Comparison of ENCODE assay signal across 32 cellular contexts in the genomic region with DNA sequence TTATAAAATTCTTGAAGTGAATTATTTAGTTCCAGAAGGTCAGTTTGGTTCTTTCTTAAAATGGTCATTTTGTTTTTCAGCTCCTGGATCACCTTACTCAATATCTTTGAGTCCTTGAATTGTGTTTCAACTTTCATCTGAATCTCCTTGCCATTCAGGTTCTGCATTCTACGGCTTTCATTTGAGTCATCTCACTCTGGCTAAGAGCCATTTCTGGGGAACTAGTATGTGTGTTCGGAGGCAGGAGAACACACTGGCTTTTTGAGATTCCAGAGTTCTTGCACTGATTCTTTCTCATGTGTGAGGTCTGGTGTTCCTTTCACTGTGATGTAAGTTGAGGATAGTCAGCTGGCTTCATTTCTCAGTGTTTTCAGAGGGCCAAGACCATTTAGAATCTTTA.
"Had no signal": no experiment of that assay in that cellular context is flagged by ENCODE, and none has a peak within 500 bp of the region (broad histone marks: within the 10 kb centered on the region; RNA-seq: fewer than 3 reads in every experiment).

No MANE protein-coding gene starts in this region.

- H3K4me1 Mint-ChIP-seq: activated CD4-positive, alpha-beta T cell treated with anti-CD3 and anti-CD28 coated beads, Interleukin-2, amount 10 ng/mL, durations not matched to agents 7 days and 5 days; activated naive CD8-positive, alpha-beta T cell treated with anti-CD3 and anti-CD28 coated beads for 36 hours; activated T-helper 17 cell treated with anti-CD3 and anti-CD28 coated beads, Interleukin-2, amount 50 U/mL, for 72 hours; brain; T-cell had no signal

- H3K36me3 ChIP-seq: adrenal gland, ascending aorta, MG63 had no signal

- H3K4me3 ChIP-seq: adrenal gland, ascending aorta, MG63, SK-N-MC had no signal

- H3K27me3 Mint-ChIP-seq: activated CD4-positive, alpha-beta memory T cell treated with anti-CD3 and anti-CD28 coated beads for 36 hours; activated CD4-positive, alpha-beta T cell treated with anti-CD3 and anti-CD28 coated beads, Interleukin-2, amount 10 ng/mL, durations not matched to agents 7 days and 5 days; activated naive CD8-positive, alpha-beta T cell treated with anti-CD3 and anti-CD28 coated beads for 36 hours; activated T-helper 17 cell treated with anti-CD3 and anti-CD28 coated beads, Interleukin-2, amount 50 U/mL, for 72 hours; T-cell had no signal

- H3K4me1 ChIP-seq: adrenal gland, ascending aorta had no signal

- H3K9me3 ChIP-seq: adrenal gland, MG63 had no signal

- H3K4me3 Mint-ChIP-seq: activated CD4-positive, alpha-beta memory T cell treated with anti-CD3 and anti-CD28 coated beads for 36 hours; activated CD4-positive, alpha-beta T cell treated with anti-CD3 and anti-CD28 coated beads, Interleukin-2, amount 10 ng/mL, durations not matched to agents 7 days and 5 days; activated naive CD4-positive, alpha-beta T cell treated with anti-CD3 and anti-CD28 coated beads for 36 hours; activated naive CD8-positive, alpha-beta T cell treated with anti-CD3 and anti-CD28 coated beads for 36 hours; activated T-helper 17 cell treated with anti-CD3 and anti-CD28 coated beads, Interleukin-2, amount 50 U/mL, for 72 hours; brain; T-cell had no signal

- H3K27me3 ChIP-seq: adrenal gland, ascending aorta, MG63 had no signal

- ATAC-seq: activated T-helper 17 cell treated with anti-CD3 and anti-CD28 coated beads, Interleukin-2, amount 50 U/mL, for 72 hours; Panc1; Right ventricle myocardium inferior; T-cell had no signal

- DNase-seq: activated CD4-positive, alpha-beta memory T cell treated with anti-CD3 and anti-CD28 coated beads for 36 hours; activated CD4-positive, alpha-beta T cell treated with anti-CD3 and anti-CD28 coated beads, Interleukin-2, amount 10 ng/mL, durations not matched to agents 7 days and 5 days; activated CD4-positive, CD25-positive, alpha-beta regulatory T cell; activated CD8-positive, alpha-beta memory T cell treated with anti-CD3 and anti-CD28 coated beads for 24 hours; activated gamma-delta T cell; activated naive CD4-positive, alpha-beta T cell treated with anti-CD3 and anti-CD28 coated beads for 36 hours; activated naive CD8-positive, alpha-beta T cell treated with anti-CD3 and anti-CD28 coated beads for 36 hours; activated T-cell treated with anti-CD3 and anti-CD28 coated beads, Interleukin-2, amount 50 U/mL, for 48 hours; adrenal gland; KG1; MG63; MV-4-11; NCI-H1092 treated with DMSO at 0.1 percent for 48 hours; NCI-H1417 treated with DMSO at 0.1 percent for 48 hours; NCI-H1694; NCI-H2029; NCI-H2107; NCI-H2171 treated with DMSO at 0.1 percent for 48 hours; NCI-H226; NCI-H526 treated with DMSO at 0.1 percent for 48 hours; NCI-H82; OCI-M1; RPMI8226; T-cell; T-helper 2 cell had no signal

- H3K36me3 Mint-ChIP-seq: activated CD4-positive, alpha-beta memory T cell treated with anti-CD3 and anti-CD28 coated beads for 36 hours; activated naive CD8-positive, alpha-beta T cell treated with anti-CD3 and anti-CD28 coated beads for 36 hours; brain; T-cell had no signal

- H3K27ac ChIP-seq: adrenal gland, ascending aorta, SK-N-MC, VCaP had no signal

- H3K27ac Mint-ChIP-seq: activated CD4-positive, alpha-beta memory T cell treated with anti-CD3 and anti-CD28 coated beads for 36 hours; activated CD4-positive, alpha-beta T cell treated with anti-CD3 and anti-CD28 coated beads, Interleukin-2, amount 10 ng/mL, durations not matched to agents 7 days and 5 days; activated naive CD4-positive, alpha-beta T cell treated with anti-CD3 and anti-CD28 coated beads for 36 hours; activated naive CD8-positive, alpha-beta T cell treated with anti-CD3 and anti-CD28 coated beads for 36 hours; activated T-helper 17 cell treated with anti-CD3 and anti-CD28 coated beads, Interleukin-2, amount 50 U/mL, for 72 hours; brain; T-cell had no signal
